In genomic region chr7:33195264-33195663, GRCh38 we compare ENCODE assay signal across 15 cellular contexts.
DNase-seq lines count a peak whose midpoint lies in the region; ATAC-seq and TF ChIP-seq lines count a peak whose summit lies in the region.
"Had no signal": no experiment of that assay in that cellular context is flagged by ENCODE, and none has a peak within 500 bp of the region (broad histone marks: within the 10 kb centered on the region; RNA-seq: fewer than 3 reads in every experiment).

No MANE protein-coding gene starts in this region.

- no peak overlapping the region for H3K27ac Mint-ChIP-seq in activated CD4-positive, alpha-beta memory T cell treated with anti-CD3 and anti-CD28 coated beads for 36 hours
- H3K27ac Mint-ChIP-seq: activated naive CD4-positive, alpha-beta T cell treated with anti-CD3 and anti-CD28 coated beads, Interleukin-2, amount 50 U/mL, for 72 hours had no signal

- peaks cover 16% of the 10 kb centered on the region for H3K4me1 Mint-ChIP-seq in activated CD4-positive, alpha-beta memory T cell treated with anti-CD3 and anti-CD28 coated beads for 36 hours (ENCODE audit: low read depth)

- DNase-seq in AG04450 (ENCODE audit: low read depth, low spot score) (peak; percentile 18), HS-5 (ENCODE audit: low read depth) (peak; percentile 84), astrocyte of the hippocampus (ENCODE audit: low read depth, low spot score) (peak; percentile 41), iris pigment epithelial cell (ENCODE audit: low read depth) (peak; percentile 96), NCI-H446 treated with DMSO at 0.1 percent for 48 hours (lab: John Stamatoyannopoulos, UW) (no peak)
- no peak for DNase-seq in stimulated activated CD4-positive, alpha-beta T cell treated with anti-CD3 and anti-CD28 coated beads, Interleukin-2, amount 100 ng/mL, for 24 hours
- no peak for DNase-seq in activated CD4-positive, alpha-beta memory T cell treated with anti-CD3 and anti-CD28 coated beads for 36 hours
- DNase-seq: glutamatergic neuron, NCI-H526, SJCRH30 had no signal

- intact Hi-C loops in activated CD4-positive, alpha-beta memory T cell treated with anti-CD3 and anti-CD28 coated beads for 36 hours (cut with micrococcal nuclease), result no loop called here

- no peaks in the 10 kb centered on the region for H3K9me3 ChIP-seq in AG04450 (ENCODE audit: control insufficient read depth, insufficient read depth, low read length)
- H3K9me3 ChIP-seq: SJCRH30 had no signal

- H3K27me3 Mint-ChIP-seq in activated CD4-positive, alpha-beta memory T cell treated with anti-CD3 and anti-CD28 coated beads for 36 hours, result no peaks in the 10 kb centered on the region

- H3K4me3 Mint-ChIP-seq in activated CD4-positive, alpha-beta memory T cell treated with anti-CD3 and anti-CD28 coated beads for 36 hours, result no peak overlapping the region

- CTCF ChIA-PET in AG04450 (lab: Charles Lee), result interaction anchor here (1.0 to 1.9 kb wide), 2 partner anchors 10 to 738 kb away, joined by 3 to 9 read pairs; no protein-coding TSS in a partner anchor
- CTCF ChIA-PET in activated CD4-positive, alpha-beta memory T cell treated with anti-CD3 and anti-CD28 coated beads for 36 hours (lab: Charles Lee), result interaction anchor here (0.9 kb wide), 1 partner anchor 738 kb away, joined by 3 read pairs; no protein-coding TSS in a partner anchor

- H3K27me3 ChIP-seq in AG04450 (ENCODE audit: control insufficient read depth, insufficient read depth, low read length), result no peaks in the 10 kb centered on the region
- H3K27me3 ChIP-seq: BLaER1 treated with 17β-estradiol and CSF1 and Interleukin-3, amounts not matched to agents 10 nM and 100 nM; SJCRH30 had no signal

- no peak for TF ChIP-seq CTCF in AG04450 (IDR thresholded peaks at IDR 0.05; ENCODE audit: low read depth, low read length)

- no peaks in the 10 kb centered on the region for H3K9me3 Mint-ChIP-seq in activated CD4-positive, alpha-beta memory T cell treated with anti-CD3 and anti-CD28 coated beads for 36 hours
- H3K9me3 Mint-ChIP-seq: activated naive CD4-positive, alpha-beta T cell treated with anti-CD3 and anti-CD28 coated beads, Interleukin-2, amount 50 U/mL, for 72 hours had no signal

- POLR2A ChIA-PET in AG04450 (lab: Yijun Ruan, JAX), result no interaction called here
- POLR2A ChIA-PET in activated CD4-positive, alpha-beta memory T cell treated with anti-CD3 and anti-CD28 coated beads for 36 hours (lab: Charles Lee), result no interaction called here

- no peak overlapping the region for H3K27ac ChIP-seq in AG04450 (ENCODE audit: low read depth, low read length)
- H3K27ac ChIP-seq: BLaER1 treated with 17β-estradiol and CSF1 and Interleukin-3, amounts not matched to agents 10 nM and 100 nM; coronary artery; SJCRH30 had no signal

- ATAC-seq in HG03095 (IDR thresholded peaks at IDR 0.05; ENCODE audit: unreplicated experiment), result no peak
- ATAC-seq: activated naive CD4-positive, alpha-beta T cell treated with anti-CD3 and anti-CD28 coated beads, Interleukin-2, amount 50 U/mL, for 72 hours; left lobe of liver had no signal

- H3K36me3 Mint-ChIP-seq in activated CD4-positive, alpha-beta memory T cell treated with anti-CD3 and anti-CD28 coated beads for 36 hours, result peaks cover 3% of the 10 kb centered on the region

- no peak overlapping the region for H3K4me3 ChIP-seq in AG04450 (ENCODE audit: low read depth, low read length)
- H3K4me3 ChIP-seq: BLaER1 treated with 17β-estradiol and CSF1 and Interleukin-3, amounts not matched to agents 10 nM and 100 nM; coronary artery; SJCRH30 had no signal

Comparison
In these comparisons a context has a peak if more than half of its experiments do, and no peak if none do; other contexts are left out.
1. DNase-seq: peak in AG04450 (single experiment), HS-5 (single experiment), astrocyte of the hippocampus (single experiment) and iris pigment epithelial cell (single experiment); none in NCI-H446 treated with DMSO at 0.1 percent for 48 hours (single experiment), stimulated activated CD4-positive, alpha-beta T cell treated with anti-CD3 and anti-CD28 coated beads, Interleukin-2, amount 100 ng/mL, for 24 hours (0 of 2) and activated CD4-positive, alpha-beta memory T cell treated with anti-CD3 and anti-CD28 coated beads for 36 hours (single experiment).